8 cellular contexts compared by ENCODE assay signal in the genomic region with DNA sequence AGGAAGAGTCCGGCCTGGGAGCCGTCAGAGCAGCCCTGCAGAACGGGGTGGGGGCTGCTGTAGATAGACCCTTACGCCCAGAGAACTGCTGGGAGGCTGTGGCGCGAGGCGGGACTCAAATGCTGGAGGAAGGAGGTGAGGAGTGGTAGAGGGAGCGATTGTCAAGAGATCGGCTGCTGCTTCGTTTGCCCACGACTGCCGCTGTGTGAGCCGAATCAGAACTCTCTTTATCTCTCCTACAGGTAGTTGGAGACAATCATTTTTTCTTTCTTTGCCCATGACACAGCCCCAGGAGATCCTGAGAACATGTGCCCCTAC. TPM values are rescaled to one million over a fixed set of nuclear protein-coding genes. Genes with fewer than 3 reads are reported as not detected.
DNase-seq lines count a peak whose midpoint lies in the region; ATAC-seq and TF ChIP-seq lines count a peak whose summit lies in the region.

No MANE protein-coding gene starts in this region.

- H3K27ac Mint-ChIP-seq in CD8-positive, alpha-beta T cell: peak overlapping the region; percentile 95
- H3K27ac Mint-ChIP-seq in HFFc6: peak overlapping the region; percentile 91
- H3K27ac Mint-ChIP-seq in natural killer cell treated with Interleukin-12 subunit alpha and Interleukin-12 subunit beta and Interleukin-15 and Interleukin-18, amount 100 ng/mL, for 72 hours: peak overlapping the region; percentile 93 to 99

- H3K4me3 ChIP-seq in CD8-positive, alpha-beta T cell (ENCODE audit: low read depth, low read length): peak overlapping the region; percentile 98
- H3K4me3 ChIP-seq in SK-N-MC: peak overlapping the region; percentile 92

- POLR2A ChIA-PET in CD8-positive, alpha-beta T cell (lab: Charles Lee): interaction anchor here (0.7 to 3.2 kb wide), 4 partner anchors 26 to 180 kb away, joined by 3 to 27 read pairs (median 4); a partner anchor contains a TSS

- CTCF ChIA-PET in CD8-positive, alpha-beta T cell (lab: Charles Lee): interaction anchor here (0.9 to 1.3 kb wide), 2 partner anchors 31 to 201 kb away, joined by 3 read pairs; no protein-coding TSS in a partner anchor

- intact Hi-C loops in CD8-positive, alpha-beta T cell (cut with DNase I, micrococcal nuclease): loop anchor here (1.0 to 10.0 kb wide), 9 partner anchors 27 to 640 kb away; a partner anchor contains a TSS

- H3K4me1 Mint-ChIP-seq in CD8-positive, alpha-beta T cell (ENCODE audit: low read depth): peaks cover 44% of the 10 kb centered on the region
- peaks cover 37% of the 10 kb centered on the region for H3K4me1 Mint-ChIP-seq in HFFc6 (ENCODE audit: low read depth)
- peaks cover 43 to 52% of the 10 kb centered on the region in 2 donors for H3K4me1 Mint-ChIP-seq in natural killer cell treated with Interleukin-12 subunit alpha and Interleukin-12 subunit beta and Interleukin-15 and Interleukin-18, amount 100 ng/mL, for 72 hours (ENCODE audit: low read depth in 2 of 2)

- peak overlapping the region; percentile 99 for H3K4me3 Mint-ChIP-seq in CD8-positive, alpha-beta T cell
- H3K4me3 Mint-ChIP-seq in HFFc6: peak overlapping the region; percentile 99
- peak overlapping the region; percentile 99 for H3K4me3 Mint-ChIP-seq in natural killer cell treated with Interleukin-12 subunit alpha and Interleukin-12 subunit beta and Interleukin-15 and Interleukin-18, amount 100 ng/mL, for 72 hours

- H3K36me3 ChIP-seq in CD8-positive, alpha-beta T cell (ENCODE audit: insufficient read depth, low read length): peaks cover 3% of the 10 kb centered on the region
- H3K36me3 ChIP-seq in SK-N-MC (ENCODE audit: insufficient read depth, low read length): peaks cover 14% of the 10 kb centered on the region

- no peak for TF ChIP-seq CTCF in CD8-positive, alpha-beta T cell (IDR thresholded peaks at IDR 0.05)
- TF ChIP-seq CTCF in HFFc6 (IDR thresholded peaks at IDR 0.05): no peak

- no peaks in the 10 kb centered on the region for H3K27me3 ChIP-seq in CD8-positive, alpha-beta T cell (ENCODE audit: insufficient read depth, low read length)

- peak overlapping the region; percentile 94 for H3K9ac ChIP-seq in SK-N-MC (ENCODE audit: insufficient read length)

- peaks cover 25% of the 10 kb centered on the region for H3K4me1 ChIP-seq in CD8-positive, alpha-beta T cell (ENCODE audit: insufficient read depth, low read length)

- no peaks in the 10 kb centered on the region for H3K9me3 ChIP-seq in CD8-positive, alpha-beta T cell (ENCODE audit: low read length)
- H3K9me3 ChIP-seq in SK-N-MC (ENCODE audit: low read depth, low read length): no peaks in the 10 kb centered on the region

- peaks cover 31% of the 10 kb centered on the region for H3K36me3 Mint-ChIP-seq in CD8-positive, alpha-beta T cell
- H3K36me3 Mint-ChIP-seq in HFFc6 (ENCODE audit: low read depth): peaks cover 12% of the 10 kb centered on the region
- H3K36me3 Mint-ChIP-seq in natural killer cell treated with Interleukin-12 subunit alpha and Interleukin-12 subunit beta and Interleukin-15 and Interleukin-18, amount 100 ng/mL, for 72 hours: peaks cover 7% of the 10 kb centered on the region

- H3K27me3 Mint-ChIP-seq in CD8-positive, alpha-beta T cell (ENCODE audit: low read depth): no peaks in the 10 kb centered on the region
- H3K27me3 Mint-ChIP-seq in HFFc6 (ENCODE audit: insufficient read depth): no peaks in the 10 kb centered on the region
- H3K27me3 Mint-ChIP-seq in natural killer cell treated with Interleukin-12 subunit alpha and Interleukin-12 subunit beta and Interleukin-15 and Interleukin-18, amount 100 ng/mL, for 72 hours: no peaks in the 10 kb centered on the region

- peak overlapping the region; percentile 72 for H3K27ac ChIP-seq in CD8-positive, alpha-beta T cell (ENCODE audit: low read depth, low read length)
- H3K27ac ChIP-seq in SK-N-MC: peak overlapping the region; percentile 90

- ATAC-seq in CD8-positive, alpha-beta T cell: peak; percentile 57
- peak in 1 of 2 donors; percentile 14 for ATAC-seq in natural killer cell treated with Interleukin-12 subunit alpha and Interleukin-12 subunit beta and Interleukin-15 and Interleukin-18, amount 100 ng/mL, for 72 hours
- ATAC-seq in GM18873 (IDR thresholded peaks at IDR 0.05; ENCODE audit: low FRiP score, unreplicated experiment): no peak

- DNase-seq in CD8-positive, alpha-beta T cell: peak in 3 of 7 experiments; percentile 39 to 55 (median 41)
- no peak for DNase-seq in HFFc6
- no peak for DNase-seq in SK-N-MC (ENCODE audit: low read depth, low spot score)
- peak; percentile 31 for DNase-seq in effector CD4-positive, alpha-beta T cell
- DNase-seq in natural killer cell treated with Interleukin-12 subunit alpha and Interleukin-12 subunit beta and Interleukin-15 and Interleukin-18, amount 100 ng/mL, for 72 hours (ENCODE audit: low spot score): no peak
- no peak for DNase-seq in amniotic stem cell (lab: John Stamatoyannopoulos, UW)
- no peak for DNase-seq in C1 segment of cervical spinal cord (lab: John Stamatoyannopoulos, UW)

- no peaks in the 10 kb centered on the region for H3K9me3 Mint-ChIP-seq in CD8-positive, alpha-beta T cell
- no peaks in the 10 kb centered on the region for H3K9me3 Mint-ChIP-seq in HFFc6
- H3K9me3 Mint-ChIP-seq in natural killer cell treated with Interleukin-12 subunit alpha and Interleukin-12 subunit beta and Interleukin-15 and Interleukin-18, amount 100 ng/mL, for 72 hours: no peaks in the 10 kb centered on the region

RNA-seq across cellular contexts. Expression of a gene that starts 0.4 kb away (rescaled TPM):
- 1 to 10 TPM; 7.5 to 7.7 TPM for total RNA-seq in CD8-positive, alpha-beta T cell
- total RNA-seq in HFFc6 (2021; fragmentation: NEBNext Ultra II Directional; extraction: Animal tissue kit (Norgen Biotek cat#: 25700)): 1 to 10 TPM; 6.7 to 8.5 (median 7.6) TPM
- 10 to 100 TPM; 14.4 to 16.3 TPM for total RNA-seq in natural killer cell treated with Interleukin-12 subunit alpha and Interleukin-12 subunit beta and Interleukin-15 and Interleukin-18, amount 100 ng/mL, for 72 hours

RNA-seq across cellular contexts. Expression of a gene that starts 26.6 kb away (rescaled TPM):
- total RNA-seq in CD8-positive, alpha-beta T cell: 1,000 to 10,000 TPM; 1,908 to 1,959 TPM
- total RNA-seq in HFFc6 (2021; fragmentation: NEBNext Ultra II Directional; extraction: Animal tissue kit (Norgen Biotek cat#: 25700)): 1,000 to 10,000 TPM in 4 of 6 experiments, 100 to 1,000 TPM in 2; 953 to 1,196 (median 1,072) TPM
- 1,000 to 10,000 TPM in 1 of 2 donors, 100 to 1,000 TPM in 1; 698 to 1,282 TPM for total RNA-seq in natural killer cell treated with Interleukin-12 subunit alpha and Interleukin-12 subunit beta and Interleukin-15 and Interleukin-18, amount 100 ng/mL, for 72 hours

RNA-seq across cellular contexts. Expression of a gene that starts 26.7 kb away (rescaled TPM):
- total RNA-seq in CD8-positive, alpha-beta T cell: 10 to 100 TPM; 11.7 to 14.0 TPM
- total RNA-seq in HFFc6 (2021; fragmentation: NEBNext Ultra II Directional; extraction: Animal tissue kit (Norgen Biotek cat#: 25700)): 10 to 100 TPM; 12.1 to 15.9 (median 13.4) TPM
- total RNA-seq in natural killer cell treated with Interleukin-12 subunit alpha and Interleukin-12 subunit beta and Interleukin-15 and Interleukin-18, amount 100 ng/mL, for 72 hours: 10 to 100 TPM; 17.5 to 34.4 TPM

RNA-seq across cellular contexts. Expression of a gene that starts 27.7 kb away (rescaled TPM):
- 1 to 10 TPM; 3.6 to 3.9 TPM for total RNA-seq in CD8-positive, alpha-beta T cell
- total RNA-seq in HFFc6 (2021; fragmentation: NEBNext Ultra II Directional; extraction: Animal tissue kit (Norgen Biotek cat#: 25700)): 10 to 100 TPM; 11.5 to 13.6 (median 12.5) TPM
- 10 to 100 TPM in 1 of 2 donors, 1 to 10 TPM in 1; 8.8 to 16.5 TPM for total RNA-seq in natural killer cell treated with Interleukin-12 subunit alpha and Interleukin-12 subunit beta and Interleukin-15 and Interleukin-18, amount 100 ng/mL, for 72 hours
